Comparison of ENCODE assay signal across 21 cellular contexts in the genomic region with DNA sequence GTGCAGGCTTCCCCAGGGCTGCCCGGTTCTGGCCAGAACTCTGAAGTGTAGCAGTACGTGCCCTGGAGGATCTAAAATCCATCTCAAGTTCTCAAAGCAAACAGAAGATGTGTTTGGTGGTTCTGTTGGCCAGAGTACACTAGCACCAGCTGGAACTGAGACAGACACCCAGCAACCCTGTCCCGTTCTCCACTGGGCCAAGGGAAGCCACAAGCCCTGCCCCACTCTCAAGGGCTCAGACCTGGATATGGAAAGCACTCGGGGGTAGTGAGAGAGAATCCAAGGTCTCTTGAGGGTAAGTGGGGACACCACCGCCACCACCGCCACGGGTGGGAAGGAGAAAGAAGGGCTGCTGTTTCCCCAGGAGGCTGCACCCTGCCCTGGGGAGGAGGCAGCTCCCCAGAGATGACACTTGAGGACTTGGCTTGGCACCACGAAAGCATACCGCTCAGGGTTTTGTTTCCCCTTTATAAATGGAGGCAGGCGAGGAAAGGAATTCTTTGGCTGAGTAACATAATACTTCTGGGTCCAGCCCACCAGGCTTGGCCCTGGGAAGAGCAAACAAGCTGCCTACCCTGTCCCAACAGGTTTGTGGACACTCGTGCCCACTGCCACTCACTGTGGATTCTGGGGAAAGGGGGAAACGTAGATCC. TPM values are rescaled to one million over a fixed set of nuclear protein-coding genes. Genes with fewer than 3 reads are reported as not detected.
DNase-seq lines count a peak whose midpoint lies in the region; ATAC-seq and TF ChIP-seq lines count a peak whose summit lies in the region.
"Had no signal": no experiment of that assay in that cellular context is flagged by ENCODE, and none has a peak within 500 bp of the region (broad histone marks: within the 10 kb centered on the region; RNA-seq: fewer than 3 reads in every experiment).

No MANE protein-coding gene starts in this region.

- no peaks in the 10 kb centered on the region for H3K36me3 ChIP-seq in SU-DHL-6 (ENCODE audit: low read length)
- no peaks in the 10 kb centered on the region for H3K36me3 ChIP-seq in transverse colon
- no peaks in the 10 kb centered on the region for H3K36me3 ChIP-seq in aorta (ENCODE audit: control insufficient read depth in 1 of 2, insufficient read depth in 2 of 2, low read length in 1 of 2)
- H3K36me3 ChIP-seq: HAP-1, WERI-Rb-1 had no signal

- peaks cover 26% of the 10 kb centered on the region for H3F3A ChIP-seq in SU-DHL-6 (ENCODE audit: insufficient read depth)

- H3K27me3 ChIP-seq in SU-DHL-6 (ENCODE audit: low read length) (no peaks in the 10 kb centered on the region), transverse colon (no peaks in the 10 kb centered on the region), aorta (ENCODE audit: control insufficient read depth in 1 of 2, insufficient read depth in 2 of 2, low read length in 1 of 2) (no peaks in the 10 kb centered on the region)

- no peaks in the 10 kb centered on the region for H3K9me2 ChIP-seq in SU-DHL-6 (replicated peaks; ENCODE audit: insufficient read depth, low read length)

- DNase-seq in NCI-H2171 treated with DMSO at 0.1 percent for 48 hours (lab: John Stamatoyannopoulos, UW) (peak; percentile 52), NCI-H2171 (lab: John Stamatoyannopoulos, UW) (no peak), NCI-H1105 treated with DMSO at 0.1 percent for 48 hours (lab: John Stamatoyannopoulos, UW) (peak; percentile 69), transverse colon (no peak), aorta (no peak), NCI-H187 (lab: John Stamatoyannopoulos, UW) (no peak)
- DNase-seq in activated CD4-positive, alpha-beta T cell treated with anti-CD3 and anti-CD28 coated beads for 4 hours = no peak
- DNase-seq: activated CD4-positive, alpha-beta memory T cell treated with anti-CD3 and anti-CD28 coated beads, Interleukin-2, amount 10 ng/mL, durations not matched to agents 7 days and 5 days; activated T-cell treated with anti-CD3 and anti-CD28 coated beads, Interleukin-2, amount 50 U/mL, for 1 hour; C1 segment of cervical spinal cord; hippocampal formation; kidney; mesendoderm; MM.1S; posterior cingulate gyrus; WERI-Rb-1 had no signal

- 81% methylated on average over 12 of the region's 12 CpGs; no CpG with 5 or more reads in 1 of the 2 donors for WGBS in transverse colon (ENCODE audit: low coverage in 1 of 2), 2 donors
- WGBS in aorta, 2 donors = 70 to 83% methylated on average over 12 of the region's 12 CpGs

- peak overlapping the region; percentile 69; the same call in 1 of the 2 replicates for H3K9ac ChIP-seq in SU-DHL-6 (ENCODE audit: low read length)

- H3K79me2 ChIP-seq in SU-DHL-6 (ENCODE audit: insufficient read depth, low read length) = no peaks in the 10 kb centered on the region

- H3K4me2 ChIP-seq in SU-DHL-6 (ENCODE audit: low read depth, low read length, poor library complexity, severe bottlenecking) = peak overlapping the region; percentile 61
- H3K4me2 ChIP-seq: A549 had no signal

- no peak for ATAC-seq in aorta (ENCODE audit: low FRiP score)
- ATAC-seq: A549 had no signal

- intact Hi-C loops in transverse colon (cut with DNase I; ENCODE audit: low total_unique reads) (no loop called here), aorta (cut with DNase I) (no loop called here)

- H4K20me1 ChIP-seq in SU-DHL-6 (ENCODE audit: low read depth, low read length) = no peaks in the 10 kb centered on the region

- in situ Hi-C loops in transverse colon (cut with MboI; ENCODE audit: low pct_ligation_motif_present in 1 of 4, low pct_unique_long_range_greater_than_20kb in 1 of 4, low sequenced_read_pairs in 3 of 4) = loop anchor here in 2 of 4 donors (25.0 kb wide), 2 partner anchors 973 to 1248 kb away; no protein-coding TSS in a partner anchor

- no peak for TF ChIP-seq EP300 in transverse colon (IDR thresholded peaks at IDR 0.05; ENCODE audit: low read depth)

- no peak for TF ChIP-seq POLR2A in transverse colon (IDR thresholded peaks at IDR 0.05)

- H3K9me3 ChIP-seq in SU-DHL-6 (ENCODE audit: insufficient read depth, low read length) (no peaks in the 10 kb centered on the region), transverse colon (no peaks in the 10 kb centered on the region), aorta (ENCODE audit: control insufficient read depth, low read length) (no peaks in the 10 kb centered on the region)
- H3K9me3 ChIP-seq: A549, HAP-1 had no signal

- H3K4me3 ChIP-seq in SU-DHL-6 (ENCODE audit: insufficient read depth, low read length, poor library complexity, severe bottlenecking) = no peak overlapping the region
- no peak overlapping the region for H3K4me3 ChIP-seq in transverse colon
- H3K4me3 ChIP-seq in aorta (ENCODE audit: low read length in 2 of 2) = no peak overlapping the region
- H3K4me3 ChIP-seq: A549, coronary artery, HAP-1 had no signal

- TF ChIP-seq CTCF in SU-DHL-6 (IDR thresholded peaks at IDR 0.05; ENCODE audit: insufficient read depth, low read length, poor library complexity, severe bottlenecking) (no peak), transverse colon (IDR thresholded peaks at IDR 0.05) (no peak)

- H2AFZ ChIP-seq in SU-DHL-6 (ENCODE audit: low read depth, low read length, severe bottlenecking) = no peak overlapping the region

- H3K4me1 ChIP-seq in transverse colon (peaks cover 0 to 22% (median 14%) of the 10 kb centered on the region in 4 donors), aorta (ENCODE audit: control insufficient read depth in 1 of 2, insufficient read depth in 2 of 2, low read length in 2 of 2) (no peaks in the 10 kb centered on the region)
- H3K4me1 ChIP-seq: A549, HAP-1 had no signal

- H3K27ac ChIP-seq in SU-DHL-6 (ENCODE audit: low read depth, low read length) = peak overlapping the region; percentile 97; the same call in 1 of the 2 replicates
- peak overlapping the region in 3 of 4 donors; percentile 17 to 30 (median 24) for H3K27ac ChIP-seq in transverse colon
- no peak overlapping the region for H3K27ac ChIP-seq in aorta (ENCODE audit: low read depth in 1 of 2, low read length in 2 of 2)
- H3K27ac ChIP-seq: A549, coronary artery, WERI-Rb-1 had no signal

RNA-seq across cellular contexts. Expression of a gene that starts 56.1 kb away (rescaled TPM):
- total RNA-seq in transverse colon = 10 to 100 TPM in 1 of 4 donors, 1 to 10 TPM in 3; 1.4 to 19.8 (median 2.9) TPM
- total RNA-seq in aorta = 1 to 10 TPM in 1 of 2 donors, under 1 TPM in 1; 0.45 to 1.2 TPM
- polyA plus RNA-seq in aorta = under 1 TPM; 0.05 to 0.63 TPM
- total RNA-seq: NCI-H460 had no signal
- polyA plus RNA-seq: A549 had no signal

Comparison
In these comparisons a context has a peak if more than half of its experiments do, and no peak if none do; other contexts are left out.
1. DNase-seq: peak in NCI-H2171 treated with DMSO at 0.1 percent for 48 hours (single experiment) and NCI-H1105 treated with DMSO at 0.1 percent for 48 hours (single experiment); none in NCI-H2171 (single experiment), transverse colon (single experiment), aorta (0 of 2), NCI-H187 (0 of 2) and activated CD4-positive, alpha-beta T cell treated with anti-CD3 and anti-CD28 coated beads for 4 hours (0 of 2).
2. H3K27ac ChIP-seq: peak in SU-DHL-6 (single experiment) and transverse colon (3 of 4); none in aorta (0 of 2).